Comparison of ENCODE assay signal across 27 cellular contexts in the genomic region with DNA sequence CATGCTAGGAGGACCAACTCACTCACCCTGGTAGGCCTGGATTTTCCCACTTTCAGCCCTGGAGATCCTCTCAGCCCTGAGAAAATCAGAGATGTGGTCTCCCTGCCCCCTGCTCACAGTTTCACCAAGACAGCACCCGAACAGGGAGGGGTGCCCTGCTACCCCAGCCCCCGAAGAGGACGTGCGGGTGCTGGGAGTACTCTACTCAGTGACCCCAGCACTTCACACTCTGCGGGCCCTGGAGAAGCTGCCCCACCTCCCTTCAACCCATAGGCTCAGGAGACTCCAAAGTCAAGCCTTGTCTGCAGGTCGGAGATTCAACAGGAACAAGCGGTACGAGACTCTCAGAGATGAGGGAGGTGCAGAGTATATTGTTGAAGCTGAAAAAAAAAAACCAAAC.
"Had no signal": no experiment of that assay in that cellular context is flagged by ENCODE, and none has a peak within 500 bp of the region (broad histone marks: within the 10 kb centered on the region; RNA-seq: fewer than 3 reads in every experiment).

No MANE protein-coding gene starts in this region.

- H3K27me3 ChIP-seq: neural progenitor cell, ovary, sigmoid colon, thyroid gland, transverse colon, upper lobe of left lung, vagina had no signal

- DNase-seq: immature natural killer cell; left ventricle myocardium inferior; mesendoderm; midbrain; mucosa of descending colon; naive thymus-derived CD4-positive, alpha-beta T cell; ovary; retina; right cardiac atrium; small intestine; stimulated activated CD4-positive, alpha-beta T cell treated with anti-CD3 and anti-CD28 coated beads, Interleukin-1b, Interleukin-23, amount 100 ng/mL, for 48 hours; stimulated activated CD4-positive, alpha-beta T cell treated with anti-CD3 and anti-CD28 coated beads, Interleukin-2, amount 100 ng/mL, for 48 hours; stimulated activated CD4-positive, alpha-beta T cell treated with anti-CD3 and anti-CD28 coated beads, Interleukin-4, amount 100 ng/mL, for 4 hours; stimulated activated CD8-positive, alpha-beta memory T cell treated with anti-CD3 and anti-CD28 coated beads, Interleukin-4, amount 100 ng/mL, for 48 hours; stimulated activated naive CD4-positive, alpha-beta T cell treated with Interleukin-2 at 50 U/mL for 16 hours; stimulated activated naive CD8-positive, alpha-beta T cell treated with anti-CD3 and anti-CD28 coated beads, Interleukin-15, amount 100 ng/mL, for 72 hours; thyroid gland; transverse colon had no signal

- ATAC-seq: mucosa of descending colon; naive thymus-derived CD4-positive, alpha-beta T cell; natural killer cell treated with Interleukin-12 subunit alpha and Interleukin-12 subunit beta and Interleukin-15 and Interleukin-18, amount 100 ng/mL, for 72 hours; stimulated activated memory B cell treated with anti-CD40 and anti-IgM and Interleukin-4, amounts not matched to agents 10 μg/mL and 1 μg/mL and 100 μg/mL, for 72 hours; stimulated activated naive CD8-positive, alpha-beta T cell treated with anti-CD3 and anti-CD28 coated beads, Interleukin-15, amount 100 ng/mL, for 72 hours had no signal

- H3K4me1 Mint-ChIP-seq: immature natural killer cell; naive thymus-derived CD4-positive, alpha-beta T cell; stimulated activated memory B cell treated with anti-CD40 and anti-IgM and Interleukin-4, amounts not matched to agents 10 μg/mL and 1 μg/mL and 100 μg/mL, for 72 hours; stimulated activated naive CD8-positive, alpha-beta T cell treated with anti-CD3 and anti-CD28 coated beads, Interleukin-15, amount 100 ng/mL, for 72 hours had no signal

- H3K9me3 ChIP-seq: mucosa of descending colon, ovary, prostate gland, sigmoid colon, thyroid gland, transverse colon, upper lobe of left lung, vagina had no signal

- H3K9ac ChIP-seq: neural progenitor cell had no signal

- FAIRE-seq: islet of Langerhans, small intestine had no signal

- H3K4me1 ChIP-seq: prostate gland, sigmoid colon, thyroid gland, transverse colon, upper lobe of left lung, vagina had no signal

- H3K27ac Mint-ChIP-seq: immature natural killer cell; naive thymus-derived CD4-positive, alpha-beta T cell; natural killer cell treated with Interleukin-12 subunit alpha and Interleukin-12 subunit beta and Interleukin-15 and Interleukin-18, amount 100 ng/mL, for 72 hours; stimulated activated memory B cell treated with anti-CD40 and anti-IgM and Interleukin-4, amounts not matched to agents 10 μg/mL and 1 μg/mL and 100 μg/mL, for 72 hours; stimulated activated naive CD8-positive, alpha-beta T cell treated with anti-CD3 and anti-CD28 coated beads, Interleukin-15, amount 100 ng/mL, for 72 hours had no signal

- H3K4me2 ChIP-seq: neural progenitor cell had no signal

- H3K9me3 Mint-ChIP-seq: natural killer cell treated with Interleukin-12 subunit alpha and Interleukin-12 subunit beta and Interleukin-15 and Interleukin-18, amount 100 ng/mL, for 72 hours; neural progenitor cell had no signal

- H3K27ac ChIP-seq: left ventricle myocardium inferior, neural progenitor cell, ovary, prostate gland, sigmoid colon, thyroid gland, transverse colon, upper lobe of left lung, vagina had no signal

- H3K36me3 Mint-ChIP-seq: immature natural killer cell; naive thymus-derived CD4-positive, alpha-beta T cell; natural killer cell treated with Interleukin-12 subunit alpha and Interleukin-12 subunit beta and Interleukin-15 and Interleukin-18, amount 100 ng/mL, for 72 hours; neural progenitor cell; stimulated activated memory B cell treated with anti-CD40 and anti-IgM and Interleukin-4, amounts not matched to agents 10 μg/mL and 1 μg/mL and 100 μg/mL, for 72 hours had no signal

- H3K36me3 ChIP-seq: left ventricle myocardium inferior, neural progenitor cell, ovary, prostate gland, sigmoid colon, thyroid gland, transverse colon, upper lobe of left lung, vagina had no signal

- H3K4me3 ChIP-seq: left ventricle myocardium inferior, lung, mucosa of descending colon, neural progenitor cell, ovary, prostate gland, sigmoid colon, thyroid gland, transverse colon, upper lobe of left lung, vagina had no signal

- H3K4me3 Mint-ChIP-seq: immature natural killer cell; naive thymus-derived CD4-positive, alpha-beta T cell; natural killer cell treated with Interleukin-12 subunit alpha and Interleukin-12 subunit beta and Interleukin-15 and Interleukin-18, amount 100 ng/mL, for 72 hours; neural progenitor cell; stimulated activated memory B cell treated with anti-CD40 and anti-IgM and Interleukin-4, amounts not matched to agents 10 μg/mL and 1 μg/mL and 100 μg/mL, for 72 hours; stimulated activated naive CD8-positive, alpha-beta T cell treated with anti-CD3 and anti-CD28 coated beads, Interleukin-15, amount 100 ng/mL, for 72 hours had no signal
